ENCODE assay signal across 11 cellular contexts in the genomic region with DNA sequence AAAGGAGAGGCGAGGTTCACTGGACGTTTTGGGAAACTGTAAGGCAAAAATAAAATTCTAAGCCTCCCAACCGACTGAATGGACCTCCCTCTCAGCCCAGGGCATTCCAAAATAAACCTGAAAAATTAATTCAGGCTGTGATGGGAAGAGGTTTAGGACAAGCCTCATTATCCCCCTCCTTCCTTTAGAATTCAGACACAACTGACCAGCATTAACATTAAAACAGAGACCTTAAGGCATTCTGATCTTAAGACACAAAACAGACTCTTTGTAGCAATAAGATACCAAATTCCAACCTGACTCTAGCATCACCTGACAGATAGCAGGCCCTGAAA.
A peak's percentile ranks its signal among the peaks of the same experiment; 100 is the strongest.
DNase-seq lines count a peak whose midpoint lies in the region; ATAC-seq lines count a peak whose summit lies in the region.
"Had no signal": no experiment of that assay in that cellular context is flagged by ENCODE, and none has a peak within 500 bp of the region (broad histone marks: within the 10 kb centered on the region; RNA-seq: fewer than 3 reads in every experiment).

No MANE protein-coding gene starts in this region.

- H3K9me3 ChIP-seq in HUES48 (ENCODE audit: control insufficient read depth, insufficient read depth, low read length) (peaks cover 10% of the 10 kb centered on the region), adipocyte (ENCODE audit: control insufficient read depth, low read length) (peaks cover 10% of the 10 kb centered on the region), iPS-20b (ENCODE audit: insufficient read depth, low read depth, low read length) (peaks cover 13% of the 10 kb centered on the region), stomach smooth muscle (ENCODE audit: control insufficient read depth in 2 of 2, low read length in 2 of 2) (peaks cover 0 to 1% of the 10 kb centered on the region in 2 donors)

- H3K9ac ChIP-seq in HUES48 (ENCODE audit: low read depth, low read length) (no peak overlapping the region), adipocyte (ENCODE audit: low read length) (no peak overlapping the region), iPS-20b (ENCODE audit: low read depth, low read length) (no peak overlapping the region), stomach smooth muscle (ENCODE audit: low read length in 2 of 2) (no peak overlapping the region)

- H3K27me3 ChIP-seq in HUES48 (ENCODE audit: control insufficient read depth, insufficient read depth, low read length) = no peaks in the 10 kb centered on the region
- peaks cover 3% of the 10 kb centered on the region for H3K27me3 ChIP-seq in adipocyte (replicated peaks; ENCODE audit: control insufficient read depth, insufficient read depth, low read length)
- no peaks in the 10 kb centered on the region for H3K27me3 ChIP-seq in iPS-20b (ENCODE audit: insufficient read depth, low read length)
- H3K27me3 ChIP-seq in stomach smooth muscle (ENCODE audit: control insufficient read depth in 1 of 2, insufficient read depth in 2 of 2, low read length in 2 of 2) = no peaks in the 10 kb centered on the region

- H3K4me1 ChIP-seq in HUES48 (ENCODE audit: control insufficient read depth, insufficient read depth, low read length) (peaks cover 44% of the 10 kb centered on the region), adipocyte (ENCODE audit: control insufficient read depth, insufficient read depth, low read length) (peaks cover 4% of the 10 kb centered on the region), iPS-20b (ENCODE audit: insufficient read depth, low read length) (peaks cover 22% of the 10 kb centered on the region), stomach smooth muscle (ENCODE audit: control insufficient read depth, insufficient read depth, low read length) (peaks cover 27% of the 10 kb centered on the region)

- H3K36me3 ChIP-seq in HUES48 (ENCODE audit: control insufficient read depth, insufficient read depth, low read length) (no peaks in the 10 kb centered on the region), adipocyte (ENCODE audit: control insufficient read depth, insufficient read depth, low read length, severe bottlenecking) (no peaks in the 10 kb centered on the region), iPS-20b (ENCODE audit: insufficient read depth, low read depth, low read length) (no peaks in the 10 kb centered on the region), stomach smooth muscle (ENCODE audit: control insufficient read depth in 2 of 2, insufficient read depth in 2 of 2, low read length in 2 of 2) (no peaks in the 10 kb centered on the region)

- H3K4me3 ChIP-seq in HUES48 (ENCODE audit: low read depth, low read length) = peak overlapping the region; percentile 50
- H3K4me3 ChIP-seq in adipocyte (ENCODE audit: low read length) = peak overlapping the region; percentile 86
- peak overlapping the region; percentile 59; the same call in 1 of the 2 replicates for H3K4me3 ChIP-seq in iPS-20b (ENCODE audit: low read length)
- H3K4me3 ChIP-seq in stomach smooth muscle (ENCODE audit: low read length in 2 of 2) = peak overlapping the region; percentile 75 to 83

- DNase-seq in adipocyte (ENCODE audit: low read depth) (no peak), NCI-H2227 (lab: John Stamatoyannopoulos, UW; ENCODE audit: unreplicated experiment) (no peak)
- no peak for DNase-seq in activated CD4-positive, alpha-beta T cell treated with anti-CD3 and anti-CD28 coated beads, Interleukin-2, amount 50 U/mL, for 48 hours
- DNase-seq: activated CD4-positive, alpha-beta T cell treated with anti-CD3 and anti-CD28 coated beads, Interleukin-2, amount 50 U/mL, for 1 hour; activated T-cell treated with anti-CD3 and anti-CD28 coated beads, Interleukin-2, amount 50 U/mL, for 48 hours; NCI-H187 treated with DMSO at 0.1 percent for 48 hours; T1000 had no signal

- ATAC-seq in HG03175 (IDR thresholded peaks at IDR 0.05; ENCODE audit: unreplicated experiment) = no peak

- H3K27ac ChIP-seq in HUES48 (ENCODE audit: low read depth, low read length) (peak overlapping the region; percentile 42), iPS-20b (ENCODE audit: low read length) (no peak overlapping the region), stomach smooth muscle (ENCODE audit: low read length) (peak overlapping the region; percentile 41)
